In genomic region chr16:84518804-84519341, GRCh38 we compare ENCODE assay signal across 9 cellular contexts. TPM values are rescaled to one million over a fixed set of nuclear protein-coding genes. Genes with fewer than 3 reads are reported as not detected.
A peak's percentile ranks its signal among the peaks of the same experiment; 100 is the strongest.
DNase-seq lines count a peak whose midpoint lies in the region; ATAC-seq and TF ChIP-seq lines count a peak whose summit lies in the region.
"Had no signal": no experiment of that assay in that cellular context is flagged by ENCODE, and none has a peak within 500 bp of the region (broad histone marks: within the 10 kb centered on the region; RNA-seq: fewer than 3 reads in every experiment).

No MANE protein-coding gene starts in this region.

- no peak for TF ChIP-seq CTCF in chondrocyte (IDR thresholded peaks at IDR 0.05)

- H3K4me3 Mint-ChIP-seq in chondrocyte (ENCODE audit: unreplicated experiment), result no peak overlapping the region

- peaks cover 1% of the 10 kb centered on the region for H3K36me3 Mint-ChIP-seq in chondrocyte (ENCODE audit: low read depth)

- no peak for ATAC-seq in GM21515 (IDR thresholded peaks at IDR 0.05; ENCODE audit: unreplicated experiment)

- peak; percentile 37 for DNase-seq in NCI-H1105 (lab: John Stamatoyannopoulos, UW)
- peak in 4 of 5 donors; percentile 31 to 88 (median 49) for DNase-seq in T-helper 1 cell
- DNase-seq in activated effector memory CD4-positive, alpha-beta T cell treated with anti-CD3 and anti-CD28 coated beads, Interleukin-2, amount 50 U/mL, for 16 hours, result peak; percentile 78
- DNase-seq in stimulated activated CD4-positive, alpha-beta T cell treated with anti-CD3 and anti-CD28 coated beads, Interleukin-4, amount 100 ng/mL, for 24 hours, result peak; percentile 31
- no peak for DNase-seq in nucleus accumbens (lab: John Stamatoyannopoulos, UW)
- DNase-seq in chondrocyte (ENCODE audit: low spot score), result no peak
- DNase-seq in HPDE6-E6E7 (ENCODE audit: extremely low spot score), result no peak
- DNase-seq: DND-41 had no signal

- peaks cover 3% of the 10 kb centered on the region for H3K9me3 Mint-ChIP-seq in chondrocyte (ENCODE audit: low read depth)

- peaks cover 13% of the 10 kb centered on the region for H3K4me1 Mint-ChIP-seq in chondrocyte (ENCODE audit: low read depth)

- no peak overlapping the region for H3K27ac Mint-ChIP-seq in chondrocyte (ENCODE audit: unreplicated experiment)

- peaks cover 2% of the 10 kb centered on the region for H3K27me3 Mint-ChIP-seq in chondrocyte (ENCODE audit: low read depth)

RNA-seq across cellular contexts. Expression of gene MEAK7, which starts 14.4 kb away (rescaled TPM):
- total RNA-seq in chondrocyte, result 21.0 to 27.9 TPM (median 26.8 TPM) in 3 replicates

Comparison
In these comparisons a context has a peak if more than half of its experiments do, and no peak if none do; other contexts are left out.
1. DNase-seq: peak in NCI-H1105 (single experiment), T-helper 1 cell (4 of 5), activated effector memory CD4-positive, alpha-beta T cell treated with anti-CD3 and anti-CD28 coated beads, Interleukin-2, amount 50 U/mL, for 16 hours (single experiment) and stimulated activated CD4-positive, alpha-beta T cell treated with anti-CD3 and anti-CD28 coated beads, Interleukin-4, amount 100 ng/mL, for 24 hours (single experiment); none in nucleus accumbens (0 of 56), chondrocyte (single experiment) and HPDE6-E6E7 (single experiment).